Comparison of ENCODE assay signal across 18 cellular contexts in genomic region chr12:76010732-76011458, GRCh38. TPM values are rescaled to one million over a fixed set of nuclear protein-coding genes. Genes with fewer than 3 reads are reported as not detected.
DNase-seq lines count a peak whose midpoint lies in the region; ATAC-seq and TF ChIP-seq lines count a peak whose summit lies in the region.
"Had no signal": no experiment of that assay in that cellular context is flagged by ENCODE, and none has a peak within 500 bp of the region (broad histone marks: within the 10 kb centered on the region; RNA-seq: fewer than 3 reads in every experiment).

No MANE protein-coding gene starts in this region.

- H3K9me3 Mint-ChIP-seq in type B pancreatic cell = no peaks in the 10 kb centered on the region

- H3K4me1 Mint-ChIP-seq in type B pancreatic cell (ENCODE audit: unreplicated experiment) = peaks cover 40% of the 10 kb centered on the region

- H3K27ac ChIP-seq in left ventricle myocardium inferior (replicated peaks) (peak overlapping the region; percentile 58), hepatocyte (peak overlapping the region; percentile 21)
- H3K27ac ChIP-seq: coronary artery, sigmoid colon had no signal

- H3K27me3 Mint-ChIP-seq in type B pancreatic cell = no peaks in the 10 kb centered on the region

- H3K27me3 ChIP-seq in left ventricle myocardium inferior (ENCODE audit: low read depth) = no peaks in the 10 kb centered on the region
- H3K27me3 ChIP-seq in hepatocyte = no peaks in the 10 kb centered on the region
- H3K27me3 ChIP-seq: sigmoid colon had no signal

- peak overlapping the region; percentile 22 for H3K27ac Mint-ChIP-seq in type B pancreatic cell

- no peak overlapping the region for H2AFZ ChIP-seq in hepatocyte

- 56% methylated on average over 6 of the region's 6 CpGs for WGBS in hepatocyte (ENCODE audit: low lambda C conversion rate, missing lambda C conversion rate)

- H3K4me1 ChIP-seq in left ventricle myocardium inferior = no peaks in the 10 kb centered on the region
- peaks cover 12% of the 10 kb centered on the region for H3K4me1 ChIP-seq in hepatocyte (ENCODE audit: insufficient read depth)
- H3K4me1 ChIP-seq: HAP-1, sigmoid colon had no signal

- TF ChIP-seq CTCF in left ventricle myocardium inferior (IDR thresholded peaks at IDR 0.05; ENCODE audit: borderline replicate concordance) = no peak
- TF ChIP-seq CTCF in hepatocyte (IDR thresholded peaks at IDR 0.05; ENCODE audit: poor library complexity) = no peak
- TF ChIP-seq CTCF in type B pancreatic cell (conservative IDR thresholded peaks at IDR 0.05) = no peak

- ATAC-seq in left ventricle myocardium superior (no peak), left lobe of liver (no peak), GM18519 (IDR thresholded peaks at IDR 0.05; ENCODE audit: low FRiP score, unreplicated experiment) (no peak)

- no peak overlapping the region for H3K4me2 ChIP-seq in hepatocyte

- intact Hi-C loops in left ventricle myocardium inferior (cut with micrococcal nuclease) (no loop called here), left ventricle myocardium superior (cut with micrococcal nuclease) (no loop called here)

- peak overlapping the region; percentile 8 for H3K4me3 Mint-ChIP-seq in type B pancreatic cell

- DNase-seq in left ventricle myocardium inferior = no peak
- no peak for DNase-seq in left ventricle myocardium superior
- DNase-seq in T1000 (lab: John Stamatoyannopoulos, UW) = peak; percentile 31
- peak; percentile 38 for DNase-seq in hepatocyte (ENCODE audit: low spot score)
- DNase-seq in type B pancreatic cell (ENCODE audit: extremely low spot score, unreplicated experiment) = no peak
- DNase-seq in left lobe of liver (ENCODE audit: low spot score) = no peak
- no peak for DNase-seq in RPMI8226
- DNase-seq: activated effector memory CD4-positive, alpha-beta T cell treated with Interleukin-2 at 50 U/mL for 16 hours; AML-193; anterior cingulate cortex; erythroblast; MV-4-11; sigmoid colon; WERI-Rb-1 had no signal

- no peaks in the 10 kb centered on the region for H3K9me2 ChIP-seq in hepatocyte (replicated peaks; ENCODE audit: insufficient read depth)

- H3K79me2 ChIP-seq in hepatocyte = no peaks in the 10 kb centered on the region

- H3K9me3 ChIP-seq in left ventricle myocardium inferior (replicated peaks) (no peaks in the 10 kb centered on the region), hepatocyte (ENCODE audit: low read depth) (no peaks in the 10 kb centered on the region)
- H3K9me3 ChIP-seq: HAP-1, sigmoid colon had no signal

- no peak overlapping the region for H3K4me3 ChIP-seq in left ventricle myocardium inferior
- H3K4me3 ChIP-seq in hepatocyte = no peak overlapping the region
- H3K4me3 ChIP-seq: coronary artery, HAP-1, lung, sigmoid colon had no signal

- no peaks in the 10 kb centered on the region for H3K36me3 Mint-ChIP-seq in type B pancreatic cell

- no peaks in the 10 kb centered on the region for H4K20me1 ChIP-seq in hepatocyte (ENCODE audit: insufficient read depth, poor library complexity, severe bottlenecking)

- H3K36me3 ChIP-seq in left ventricle myocardium inferior (no peaks in the 10 kb centered on the region), hepatocyte (replicated peaks; ENCODE audit: insufficient read depth, low read depth) (no peaks in the 10 kb centered on the region)
- H3K36me3 ChIP-seq: HAP-1, sigmoid colon had no signal

RNA-seq across cellular contexts. Expression of gene PHLDA1, which starts 20.7 kb away (rescaled TPM):
- total RNA-seq in left ventricle myocardium inferior (22.8 TPM), left ventricle myocardium superior (2.5 TPM), hepatocyte (47.9 and 50.8 TPM in 2 replicates), type B pancreatic cell (ENCODE audit: low replicate concordance) (67.5 and 108 TPM in 2 replicates), left lobe of liver (2.2 TPM)
- 29.9 and 37.2 TPM in 2 replicates for polyA plus RNA-seq in hepatocyte

Comparison
In these comparisons a context has a peak if more than half of its experiments do, and no peak if none do; other contexts are left out.
1. DNase-seq: peak in T1000 (single experiment) and hepatocyte (single experiment); none in left ventricle myocardium inferior (single experiment), left ventricle myocardium superior (single experiment), type B pancreatic cell (single experiment), left lobe of liver (single experiment) and RPMI8226 (single experiment).